In genomic region chr17:17215575-17215974, GRCh38 we compare ENCODE assay signal across 27 cellular contexts.
"Had no signal": no experiment of that assay in that cellular context is flagged by ENCODE, and none has a peak within 500 bp of the region (broad histone marks: within the 10 kb centered on the region; RNA-seq: fewer than 3 reads in every experiment).

No MANE protein-coding gene starts in this region.

- H3K9me3 Mint-ChIP-seq: activated CD4-positive, alpha-beta T cell treated with anti-CD3 and anti-CD28 coated beads, Interleukin-2, amount 10 ng/mL, durations not matched to agents 24 days and 14 days; activated CD8-positive, alpha-beta T cell treated with anti-CD3 and anti-CD28 coated beads for 36 hours; activated naive CD8-positive, alpha-beta T cell treated with anti-CD3 and anti-CD28 coated beads for 36 hours; activated T-cell treated with anti-CD3 and anti-CD28 coated beads, Interleukin-2, amount 50 U/mL, for 4 hours; activated T-helper 17 cell treated with anti-CD3 and anti-CD28 coated beads, Interleukin-2, amount 50 U/mL, for 72 hours had no signal

- DNase-seq: activated CD4-positive, alpha-beta T cell treated with anti-CD3 and anti-CD28 coated beads, Interleukin-2, amount 10 ng/mL, durations not matched to agents 24 days and 14 days; activated CD4-positive, alpha-beta T cell treated with anti-CD3 and anti-CD28 coated beads, Interleukin-2, amount 50 U/mL, for 4 hours; activated CD4-positive, CD25-positive, alpha-beta regulatory T cell; activated CD8-positive, alpha-beta T cell treated with anti-CD3 and anti-CD28 coated beads for 36 hours; activated effector memory CD4-positive, alpha-beta T cell treated with anti-CD3 and anti-CD28 coated beads, Interleukin-2, amount 50 U/mL, for 16 hours; activated naive CD4-positive, alpha-beta T cell; activated naive CD4-positive, alpha-beta T cell treated with anti-CD3 and anti-CD28 coated beads, Interleukin-2, amount 50 U/mL, for 16 hours; activated naive CD8-positive, alpha-beta T cell treated with anti-CD3 and anti-CD28 coated beads for 36 hours; activated T-cell treated with anti-CD3 and anti-CD28 coated beads, Interleukin-2, amount 50 U/mL, for 4 hours; amniotic stem cell; aorta; brain microvascular endothelial cell; central memory CD4-positive, alpha-beta T cell; Karpas-422; KBM-7; NCI-H1048; NCI-H1105 treated with DMSO at 0.1 percent for 48 hours; NCI-H1436; NCI-H1694; NCI-H2029; NCI-H345; NCI-H524 treated with DMSO at 0.1 percent for 48 hours; RPMI8226; SIG-M5; T1000; WERI-Rb-1 had no signal

- H3K27ac Mint-ChIP-seq: activated CD4-positive, alpha-beta T cell treated with anti-CD3 and anti-CD28 coated beads, Interleukin-2, amount 10 ng/mL, durations not matched to agents 24 days and 14 days; activated CD8-positive, alpha-beta T cell treated with anti-CD3 and anti-CD28 coated beads for 36 hours; activated naive CD8-positive, alpha-beta T cell treated with anti-CD3 and anti-CD28 coated beads for 36 hours; activated T-helper 17 cell treated with anti-CD3 and anti-CD28 coated beads, Interleukin-2, amount 50 U/mL, for 72 hours had no signal

- H3K27ac ChIP-seq: brain microvascular endothelial cell, WERI-Rb-1 had no signal

- H3K4me1 Mint-ChIP-seq: activated CD4-positive, alpha-beta T cell treated with anti-CD3 and anti-CD28 coated beads, Interleukin-2, amount 10 ng/mL, durations not matched to agents 24 days and 14 days; activated naive CD8-positive, alpha-beta T cell treated with anti-CD3 and anti-CD28 coated beads for 36 hours; activated T-helper 17 cell treated with anti-CD3 and anti-CD28 coated beads, Interleukin-2, amount 50 U/mL, for 72 hours had no signal

- H3K27me3 Mint-ChIP-seq: activated CD4-positive, alpha-beta T cell treated with anti-CD3 and anti-CD28 coated beads, Interleukin-2, amount 10 ng/mL, durations not matched to agents 24 days and 14 days; activated CD8-positive, alpha-beta T cell treated with anti-CD3 and anti-CD28 coated beads for 36 hours; activated naive CD8-positive, alpha-beta T cell treated with anti-CD3 and anti-CD28 coated beads for 36 hours; activated T-helper 17 cell treated with anti-CD3 and anti-CD28 coated beads, Interleukin-2, amount 50 U/mL, for 72 hours had no signal

- H3K4me3 Mint-ChIP-seq: activated CD4-positive, alpha-beta T cell treated with anti-CD3 and anti-CD28 coated beads, Interleukin-2, amount 10 ng/mL, durations not matched to agents 24 days and 14 days; activated CD8-positive, alpha-beta T cell treated with anti-CD3 and anti-CD28 coated beads for 36 hours; activated naive CD8-positive, alpha-beta T cell treated with anti-CD3 and anti-CD28 coated beads for 36 hours; activated T-cell treated with anti-CD3 and anti-CD28 coated beads, Interleukin-2, amount 50 U/mL, for 4 hours; activated T-helper 17 cell treated with anti-CD3 and anti-CD28 coated beads, Interleukin-2, amount 50 U/mL, for 72 hours had no signal
